ENCODE assay signal across 20 cellular contexts in the genomic region with DNA sequence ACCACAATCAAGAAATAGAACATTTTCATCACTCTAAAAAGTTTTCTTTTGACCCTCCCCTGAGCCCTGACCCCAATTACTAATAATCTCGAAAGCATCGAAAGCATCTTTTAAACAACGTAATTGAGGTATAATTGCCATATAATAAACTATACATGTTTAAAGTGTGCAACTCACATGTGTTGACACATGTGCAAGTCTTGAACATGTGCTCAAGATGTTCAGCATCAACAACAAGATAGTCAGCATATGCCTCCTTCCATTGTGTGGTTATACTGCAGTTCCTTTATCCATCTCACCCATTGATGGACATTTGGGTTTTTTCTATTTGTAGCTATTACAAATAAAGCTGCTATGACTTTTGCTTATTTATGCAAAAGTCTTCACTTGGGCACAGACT.
"Had no signal": no experiment of that assay in that cellular context is flagged by ENCODE, and none has a peak within 500 bp of the region (broad histone marks: within the 10 kb centered on the region; RNA-seq: fewer than 3 reads in every experiment).

No MANE protein-coding gene starts in this region.

- H3K27ac Mint-ChIP-seq: IgD-negative memory B cell had no signal

- H3K9me3 Mint-ChIP-seq: IgD-negative memory B cell had no signal

- H3K27me3 ChIP-seq: Peyer's patch had no signal

- FAIRE-seq: K562 had no signal

- H3K9ac ChIP-seq: KMS-11 had no signal

- H3K4me1 Mint-ChIP-seq: IgD-negative memory B cell had no signal

- H3K4me3 Mint-ChIP-seq: IgD-negative memory B cell had no signal

- ATAC-seq: K562, SK-N-SH treated with all-trans-retinoic acid at 6 μM for 48 hours had no signal

- H3K36me3 ChIP-seq: Peyer's patch had no signal

- H3K36me3 Mint-ChIP-seq: IgD-negative memory B cell had no signal

- H3K9me3 ChIP-seq: Peyer's patch had no signal

- H3K27ac ChIP-seq: KMS-11, Peyer's patch had no signal

- H3K4me2 ChIP-seq: KMS-11 had no signal

- H3K4me3 ChIP-seq: K562, Peyer's patch had no signal

- DNase-seq: Kasumi-1, MM.1S, NCI-H1092 treated with DMSO at 0.1 percent for 48 hours, NCI-H1436, NCI-H187, NCI-H2029, NCI-H2081 treated with DMSO at 0.1 percent for 48 hours, NCI-H2171, NCI-H226, NCI-H446, NCI-H510A, NCI-H524 treated with DMSO at 0.1 percent for 48 hours, NCI-H69, NCI-H774, Peyer's patch, SHP77 had no signal
